2 cellular contexts compared by ENCODE assay signal in the genomic region with DNA sequence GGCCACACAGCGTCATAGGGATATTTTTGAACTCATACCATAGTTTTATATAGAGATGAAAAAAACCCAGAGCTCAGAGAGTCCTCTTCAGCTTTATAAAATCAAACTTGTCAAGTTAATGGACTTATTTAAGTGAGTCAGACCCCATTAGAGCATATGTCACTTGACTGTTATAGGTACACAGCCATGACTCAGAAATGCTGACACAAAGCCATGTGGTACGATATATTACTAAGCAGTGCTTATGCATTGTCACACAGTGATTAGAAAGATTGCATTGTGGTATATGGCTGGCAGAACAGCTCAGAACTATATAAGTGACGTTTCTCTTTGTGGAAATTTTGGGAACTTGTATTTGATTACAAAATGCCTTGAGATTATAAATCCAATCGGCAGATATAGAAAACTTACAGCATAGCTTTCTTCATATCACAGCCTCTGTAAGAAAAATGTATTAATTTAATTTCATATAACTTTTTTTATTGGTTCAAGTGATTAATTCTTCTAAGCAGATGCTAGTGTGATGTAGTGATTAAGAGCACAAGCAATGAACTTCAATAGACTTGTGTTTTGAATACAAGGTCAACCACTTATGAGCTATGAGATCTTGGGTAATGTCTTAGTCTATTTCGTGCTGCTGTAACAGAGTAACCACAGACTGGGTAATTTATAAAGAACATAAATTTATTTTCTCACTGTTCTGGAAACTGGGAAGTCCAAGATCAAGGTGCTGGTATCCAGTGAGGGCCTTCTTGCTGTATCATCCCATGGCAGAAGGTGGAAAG.
TF ChIP-seq lines count a peak whose summit lies in the region.

No MANE protein-coding gene starts in this region.

TF ChIP-seq in GM12878, 131 proteins besides CTCF, POLR2A, EP300 and RAD21:
- TF ChIP-seq TAF1 (IDR thresholded peaks at IDR 0.05; ENCODE audit: borderline replicate concordance, low read depth, low read length) = no peak
- TF ChIP-seq, protein P1, sequence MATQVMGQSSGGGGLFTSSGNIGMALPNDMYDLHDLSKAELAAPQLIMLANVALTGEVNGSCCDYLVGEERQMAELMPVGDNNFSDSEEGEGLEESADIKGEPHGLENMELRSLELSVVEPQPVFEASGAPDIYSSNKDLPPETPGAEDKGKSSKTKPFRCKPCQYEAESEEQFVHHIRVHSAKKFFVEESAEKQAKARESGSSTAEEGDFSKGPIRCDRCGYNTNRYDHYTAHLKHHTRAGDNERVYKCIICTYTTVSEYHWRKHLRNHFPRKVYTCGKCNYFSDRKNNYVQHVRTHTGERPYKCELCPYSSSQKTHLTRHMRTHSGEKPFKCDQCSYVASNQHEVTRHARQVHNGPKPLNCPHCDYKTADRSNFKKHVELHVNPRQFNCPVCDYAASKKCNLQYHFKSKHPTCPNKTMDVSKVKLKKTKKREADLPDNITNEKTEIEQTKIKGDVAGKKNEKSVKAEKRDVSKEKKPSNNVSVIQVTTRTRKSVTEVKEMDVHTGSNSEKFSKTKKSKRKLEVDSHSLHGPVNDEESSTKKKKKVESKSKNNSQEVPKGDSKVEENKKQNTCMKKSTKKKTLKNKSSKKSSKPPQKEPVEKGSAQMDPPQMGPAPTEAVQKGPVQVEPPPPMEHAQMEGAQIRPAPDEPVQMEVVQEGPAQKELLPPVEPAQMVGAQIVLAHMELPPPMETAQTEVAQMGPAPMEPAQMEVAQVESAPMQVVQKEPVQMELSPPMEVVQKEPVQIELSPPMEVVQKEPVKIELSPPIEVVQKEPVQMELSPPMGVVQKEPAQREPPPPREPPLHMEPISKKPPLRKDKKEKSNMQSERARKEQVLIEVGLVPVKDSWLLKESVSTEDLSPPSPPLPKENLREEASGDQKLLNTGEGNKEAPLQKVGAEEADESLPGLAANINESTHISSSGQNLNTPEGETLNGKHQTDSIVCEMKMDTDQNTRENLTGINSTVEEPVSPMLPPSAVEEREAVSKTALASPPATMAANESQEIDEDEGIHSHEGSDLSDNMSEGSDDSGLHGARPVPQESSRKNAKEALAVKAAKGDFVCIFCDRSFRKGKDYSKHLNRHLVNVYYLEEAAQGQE (IDR thresholded peaks at IDR 0.05; ENCODE audit: low read depth, low read length) = no peak
- TF ChIP-seq, protein P2, sequence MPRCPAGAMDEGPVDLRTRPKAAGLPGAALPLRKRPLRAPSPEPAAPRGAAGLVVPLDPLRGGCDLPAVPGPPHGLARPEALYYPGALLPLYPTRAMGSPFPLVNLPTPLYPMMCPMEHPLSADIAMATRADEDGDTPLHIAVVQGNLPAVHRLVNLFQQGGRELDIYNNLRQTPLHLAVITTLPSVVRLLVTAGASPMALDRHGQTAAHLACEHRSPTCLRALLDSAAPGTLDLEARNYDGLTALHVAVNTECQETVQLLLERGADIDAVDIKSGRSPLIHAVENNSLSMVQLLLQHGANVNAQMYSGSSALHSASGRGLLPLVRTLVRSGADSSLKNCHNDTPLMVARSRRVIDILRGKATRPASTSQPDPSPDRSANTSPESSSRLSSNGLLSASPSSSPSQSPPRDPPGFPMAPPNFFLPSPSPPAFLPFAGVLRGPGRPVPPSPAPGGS (IDR thresholded peaks at IDR 0.05; ENCODE audit: borderline replicate concordance, insufficient read depth, low read depth, low read length, poor library complexity, severe bottlenecking) = peak; percentile 87
- no peak for TF ChIP-seq MTA2 (IDR thresholded peaks at IDR 0.05; ENCODE audit: low read depth)
- TF ChIP-seq, protein P3, sequence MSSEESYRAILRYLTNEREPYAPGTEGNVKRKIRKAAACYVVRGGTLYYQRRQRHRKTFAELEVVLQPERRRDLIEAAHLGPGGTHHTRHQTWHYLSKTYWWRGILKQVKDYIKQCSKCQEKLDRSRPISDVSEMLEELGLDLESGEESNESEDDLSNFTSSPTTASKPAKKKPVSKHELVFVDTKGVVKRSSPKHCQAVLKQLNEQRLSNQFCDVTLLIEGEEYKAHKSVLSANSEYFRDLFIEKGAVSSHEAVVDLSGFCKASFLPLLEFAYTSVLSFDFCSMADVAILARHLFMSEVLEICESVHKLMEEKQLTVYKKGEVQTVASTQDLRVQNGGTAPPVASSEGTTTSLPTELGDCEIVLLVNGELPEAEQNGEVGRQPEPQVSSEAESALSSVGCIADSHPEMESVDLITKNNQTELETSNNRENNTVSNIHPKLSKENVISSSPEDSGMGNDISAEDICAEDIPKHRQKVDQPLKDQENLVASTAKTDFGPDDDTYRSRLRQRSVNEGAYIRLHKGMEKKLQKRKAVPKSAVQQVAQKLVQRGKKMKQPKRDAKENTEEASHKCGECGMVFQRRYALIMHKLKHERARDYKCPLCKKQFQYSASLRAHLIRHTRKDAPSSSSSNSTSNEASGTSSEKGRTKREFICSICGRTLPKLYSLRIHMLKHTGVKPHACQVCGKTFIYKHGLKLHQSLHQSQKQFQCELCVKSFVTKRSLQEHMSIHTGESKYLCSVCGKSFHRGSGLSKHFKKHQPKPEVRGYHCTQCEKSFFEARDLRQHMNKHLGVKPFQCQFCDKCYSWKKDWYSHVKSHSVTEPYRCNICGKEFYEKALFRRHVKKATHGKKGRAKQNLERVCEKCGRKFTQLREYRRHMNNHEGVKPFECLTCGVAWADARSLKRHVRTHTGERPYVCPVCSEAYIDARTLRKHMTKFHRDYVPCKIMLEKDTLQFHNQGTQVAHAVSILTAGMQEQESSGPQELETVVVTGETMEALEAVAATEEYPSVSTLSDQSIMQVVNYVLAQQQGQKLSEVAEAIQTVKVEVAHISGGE (CRISPR knock-in tag; IDR thresholded peaks at IDR 0.05) = no peak
- no peak for TF ChIP-seq STAT1 (conservative IDR thresholded peaks at IDR 0.05)

TF ChIP-seq in neural cell, 6 proteins besides CTCF, POLR2A, EP300 and RAD21:
- TF ChIP-seq EZH2 (IDR thresholded peaks at IDR 0.05; ENCODE audit: borderline replicate concordance, insufficient read depth, low read length, poor library complexity, severe bottlenecking) (no peak), POLR2AphosphoS5 (IDR thresholded peaks at IDR 0.05) (peak; percentile 39)
